Comparison of ENCODE assay signal across 21 cellular contexts in the genomic region with DNA sequence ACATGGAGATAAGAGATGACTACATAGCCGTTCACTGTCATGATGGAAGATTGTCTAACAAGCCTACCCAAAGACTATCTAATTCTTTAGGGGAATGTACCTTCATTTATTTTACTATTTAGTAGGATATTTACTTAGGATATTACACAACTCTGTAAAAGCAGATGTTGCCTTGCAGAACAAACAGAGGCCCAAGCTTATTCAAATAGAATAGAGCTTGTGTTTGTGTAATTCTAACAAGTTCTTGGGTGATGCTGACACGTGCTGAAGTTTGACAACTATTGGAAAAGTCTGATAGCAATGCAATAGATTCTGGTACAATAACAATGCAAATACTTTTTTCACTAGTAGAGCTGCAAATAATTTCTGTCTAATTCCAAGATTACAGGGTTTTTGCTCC.
"Had no signal": no experiment of that assay in that cellular context is flagged by ENCODE, and none has a peak within 500 bp of the region (broad histone marks: within the 10 kb centered on the region; RNA-seq: fewer than 3 reads in every experiment).

No MANE protein-coding gene starts in this region.

- H3K9ac ChIP-seq: neural progenitor cell, parathyroid adenoma had no signal

- H3K9me3 ChIP-seq: prostate gland, thoracic aorta had no signal

- H3K4me1 ChIP-seq: neural progenitor cell, parathyroid adenoma, prostate gland had no signal

- H3K27ac ChIP-seq: dorsolateral prefrontal cortex, neural progenitor cell, parathyroid adenoma, prostate gland, thoracic aorta had no signal

- DNase-seq: cortex of kidney; dorsolateral prefrontal cortex; effector CD8-positive, alpha-beta T cell; foreskin melanocyte; head of caudate nucleus; hippocampal formation; left colon; mammary epithelial cell; midbrain; nucleus accumbens; stimulated activated CD4-positive, alpha-beta T cell treated with anti-CD3 and anti-CD28 coated beads, Interleukin-2, amount 100 ng/mL, for 24 hours; stimulated activated CD4-positive, alpha-beta T cell treated with anti-CD3 and anti-CD28 coated beads, Interleukin-4, amount 100 ng/mL, for 4 hours; stimulated activated naive B cell treated with anti-CD40 and anti-IgM and Interleukin-4, amounts not matched to agents 10 μg/mL and 1 μg/mL and 100 μg/mL, for 72 hours; stimulated activated naive CD8-positive, alpha-beta T cell treated with anti-CD3 and anti-CD28 coated beads, Interleukin-15, amount 100 ng/mL, for 72 hours; trophoblast cell had no signal

- H3K27me3 ChIP-seq: neural progenitor cell had no signal

- H3K36me3 ChIP-seq: neural progenitor cell, prostate gland, thoracic aorta had no signal

- H3K4me3 ChIP-seq: dorsolateral prefrontal cortex, neural progenitor cell, prostate gland, thoracic aorta had no signal

- ATAC-seq: left colon; natural killer cell treated with Interleukin-12 subunit alpha and Interleukin-12 subunit beta and Interleukin-15 and Interleukin-18, amount 100 ng/mL, for 72 hours; sciatic nerve; stimulated activated naive B cell treated with anti-CD40 and anti-IgM and Interleukin-4, amounts not matched to agents 10 μg/mL and 1 μg/mL and 100 μg/mL, for 72 hours; stimulated activated naive CD8-positive, alpha-beta T cell treated with anti-CD3 and anti-CD28 coated beads, Interleukin-15, amount 100 ng/mL, for 72 hours had no signal
